Comparison of ENCODE assay signal across 15 cellular contexts in genomic region chr11:128704517-128704916, GRCh38. TPM values are rescaled to one million over a fixed set of nuclear protein-coding genes. Genes with fewer than 3 reads are reported as not detected.
DNase-seq lines count a peak whose midpoint lies in the region; ATAC-seq and TF ChIP-seq lines count a peak whose summit lies in the region.
"Had no signal": no experiment of that assay in that cellular context is flagged by ENCODE, and none has a peak within 500 bp of the region (broad histone marks: within the 10 kb centered on the region; RNA-seq: fewer than 3 reads in every experiment).

No MANE protein-coding gene starts in this region.

- peaks cover 16% of the 10 kb centered on the region for H3K36me3 Mint-ChIP-seq in activated naive CD4-positive, alpha-beta T cell treated with anti-CD3 and anti-CD28 coated beads, Interleukin-2, amount 50 U/mL, for 24 hours
- peaks cover 69% of the 10 kb centered on the region for H3K36me3 Mint-ChIP-seq in activated naive CD8-positive, alpha-beta T cell treated with anti-CD3 and anti-CD28 coated beads for 36 hours

- peaks cover 2% of the 10 kb centered on the region for H3K4me1 ChIP-seq in psoas muscle

- intact Hi-C loops in psoas muscle (cut with DNase I): no loop called here

- no peaks in the 10 kb centered on the region for H3K36me3 ChIP-seq in psoas muscle (ENCODE audit: insufficient read depth in 1 of 2, low read depth in 1 of 2)

- no peak overlapping the region for H3K27ac ChIP-seq in psoas muscle

- TF ChIP-seq CTCF in psoas muscle (IDR thresholded peaks at IDR 0.05): no peak

- H3K4me1 Mint-ChIP-seq in activated naive CD4-positive, alpha-beta T cell treated with anti-CD3 and anti-CD28 coated beads, Interleukin-2, amount 50 U/mL, for 24 hours: peaks cover 99% of the 10 kb centered on the region
- peaks cover 87% of the 10 kb centered on the region for H3K4me1 Mint-ChIP-seq in activated naive CD8-positive, alpha-beta T cell treated with anti-CD3 and anti-CD28 coated beads for 36 hours
- peaks cover 91% of the 10 kb centered on the region for H3K4me1 Mint-ChIP-seq in stimulated activated naive CD8-positive, alpha-beta T cell treated with anti-CD3 and anti-CD28 coated beads, Interleukin-15, amount 100 ng/mL, for 72 hours

- H3K4me3 Mint-ChIP-seq in activated naive CD4-positive, alpha-beta T cell treated with anti-CD3 and anti-CD28 coated beads, Interleukin-2, amount 50 U/mL, for 24 hours: peak overlapping the region; percentile 45
- no peak overlapping the region for H3K4me3 Mint-ChIP-seq in activated naive CD8-positive, alpha-beta T cell treated with anti-CD3 and anti-CD28 coated beads for 36 hours
- peak overlapping the region; percentile 41 to 56 for H3K4me3 Mint-ChIP-seq in stimulated activated naive CD8-positive, alpha-beta T cell treated with anti-CD3 and anti-CD28 coated beads, Interleukin-15, amount 100 ng/mL, for 72 hours

- peak overlapping the region; percentile 52 for H3K27ac Mint-ChIP-seq in activated naive CD4-positive, alpha-beta T cell treated with anti-CD3 and anti-CD28 coated beads, Interleukin-2, amount 50 U/mL, for 24 hours
- peak overlapping the region; percentile 73 for H3K27ac Mint-ChIP-seq in activated naive CD8-positive, alpha-beta T cell treated with anti-CD3 and anti-CD28 coated beads for 36 hours
- peak overlapping the region; percentile 63 to 82 for H3K27ac Mint-ChIP-seq in stimulated activated naive CD8-positive, alpha-beta T cell treated with anti-CD3 and anti-CD28 coated beads, Interleukin-15, amount 100 ng/mL, for 72 hours

- DNase-seq in activated naive CD4-positive, alpha-beta T cell treated with Interleukin-2 at 50 U/mL for 16 hours: no peak
- DNase-seq in Kasumi-1 (lab: John Stamatoyannopoulos, UW): peak; percentile 28 to 36
- no peak for DNase-seq in activated naive CD8-positive, alpha-beta T cell treated with anti-CD3 and anti-CD28 coated beads for 36 hours
- DNase-seq in stimulated activated naive CD8-positive, alpha-beta T cell treated with anti-CD3 and anti-CD28 coated beads, Interleukin-15, amount 100 ng/mL, for 72 hours: no peak
- no peak for DNase-seq in GOT3 (lab: John Stamatoyannopoulos, UW)
- no peak for DNase-seq in psoas muscle
- DNase-seq: activated CD4-positive, alpha-beta T cell treated with anti-CD3 and anti-CD28 coated beads, Interleukin-2, amount 50 U/mL, for 4 hours; effector CD8-positive, alpha-beta T cell; GDM1; NCI-H1694 treated with DMSO at 0.1 percent for 48 hours; NCI-H82; nucleus accumbens had no signal

- peak; percentile 73 for ATAC-seq in stimulated activated naive CD8-positive, alpha-beta T cell treated with anti-CD3 and anti-CD28 coated beads, Interleukin-15, amount 100 ng/mL, for 72 hours
- no peak for ATAC-seq in HG03571 (IDR thresholded peaks at IDR 0.05; ENCODE audit: unreplicated experiment)
- no peak for ATAC-seq in psoas muscle
- ATAC-seq: left lobe of liver had no signal

- H3K4me3 ChIP-seq in psoas muscle: no peak overlapping the region

- H3K9me3 Mint-ChIP-seq in activated naive CD4-positive, alpha-beta T cell treated with anti-CD3 and anti-CD28 coated beads, Interleukin-2, amount 50 U/mL, for 24 hours: no peaks in the 10 kb centered on the region
- H3K9me3 Mint-ChIP-seq in activated naive CD8-positive, alpha-beta T cell treated with anti-CD3 and anti-CD28 coated beads for 36 hours: peaks cover 9% of the 10 kb centered on the region
- H3K9me3 Mint-ChIP-seq in stimulated activated naive CD8-positive, alpha-beta T cell treated with anti-CD3 and anti-CD28 coated beads, Interleukin-15, amount 100 ng/mL, for 72 hours: peaks cover 0 to 8% of the 10 kb centered on the region in 2 donors

- H3K27me3 ChIP-seq in psoas muscle (ENCODE audit: insufficient read depth in 3 of 3, low read length in 2 of 3): peaks cover 0 to 2% (median 0%) of the 10 kb centered on the region in 3 donors

- H3K9me3 ChIP-seq in psoas muscle: no peaks in the 10 kb centered on the region

- H3K27me3 Mint-ChIP-seq in activated naive CD4-positive, alpha-beta T cell treated with anti-CD3 and anti-CD28 coated beads, Interleukin-2, amount 50 U/mL, for 24 hours: no peaks in the 10 kb centered on the region
- no peaks in the 10 kb centered on the region for H3K27me3 Mint-ChIP-seq in activated naive CD8-positive, alpha-beta T cell treated with anti-CD3 and anti-CD28 coated beads for 36 hours
- H3K27me3 Mint-ChIP-seq in stimulated activated naive CD8-positive, alpha-beta T cell treated with anti-CD3 and anti-CD28 coated beads, Interleukin-15, amount 100 ng/mL, for 72 hours: no peaks in the 10 kb centered on the region

RNA-seq across cellular contexts. Expression of gene FLI1, which starts 10.6 kb away (rescaled TPM):
- 10 to 100 TPM; 37.5 to 38.9 TPM for total RNA-seq in activated naive CD8-positive, alpha-beta T cell treated with anti-CD3 and anti-CD28 coated beads for 36 hours
- 10 to 100 TPM in 3 of 4 donors, 1 to 10 TPM in 1; 8.8 to 13.1 (median 12.7) TPM for total RNA-seq in psoas muscle
- 1 to 10 TPM; 3.3 to 5.5 (median 5.2) TPM for polyA plus RNA-seq in psoas muscle

Comparison
In these comparisons a context has a peak if more than half of its experiments do, and no peak if none do; other contexts are left out.
1. DNase-seq: peak in Kasumi-1 (2 of 2); none in activated naive CD4-positive, alpha-beta T cell treated with Interleukin-2 at 50 U/mL for 16 hours (single experiment), activated naive CD8-positive, alpha-beta T cell treated with anti-CD3 and anti-CD28 coated beads for 36 hours (single experiment), stimulated activated naive CD8-positive, alpha-beta T cell treated with anti-CD3 and anti-CD28 coated beads, Interleukin-15, amount 100 ng/mL, for 72 hours (0 of 2), GOT3 (single experiment) and psoas muscle (0 of 2).
2. Peak in every context shown above with its lines, with median percentiles within 50 percentile points of each other: H3K27ac Mint-ChIP-seq.